Comparison of ENCODE assay signal across 14 cellular contexts in the genomic region with DNA sequence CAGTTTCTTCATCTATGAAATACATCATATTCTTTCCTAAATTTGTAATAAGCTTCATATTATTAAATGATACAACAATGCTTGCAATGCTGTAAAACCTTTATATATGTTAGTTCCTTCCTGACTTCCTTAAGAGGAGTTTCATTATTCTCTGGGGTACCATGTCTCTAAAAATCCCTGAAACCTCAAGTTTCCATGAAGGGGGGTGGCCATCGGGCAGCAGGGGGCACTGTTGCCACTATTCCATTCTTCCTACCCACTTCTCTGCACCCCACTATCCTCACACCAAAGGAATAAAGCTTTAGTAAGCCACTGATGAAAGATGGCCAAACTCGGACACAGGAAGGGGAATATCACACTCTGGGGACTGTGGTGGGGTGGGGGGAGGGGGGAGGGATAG. TPM values are rescaled to one million over a fixed set of nuclear protein-coding genes. Genes with fewer than 3 reads are reported as not detected.
DNase-seq lines count a peak whose midpoint lies in the region; ATAC-seq and TF ChIP-seq lines count a peak whose summit lies in the region.
"Had no signal": no experiment of that assay in that cellular context is flagged by ENCODE, and none has a peak within 500 bp of the region (broad histone marks: within the 10 kb centered on the region; RNA-seq: fewer than 3 reads in every experiment).

No MANE protein-coding gene starts in this region.

- H3K4ac ChIP-seq in mesendoderm (ENCODE audit: low read depth, low read length): peak overlapping the region; percentile 99

- H3K4me2 ChIP-seq in mesendoderm (ENCODE audit: low read length): no peak overlapping the region

- no peaks in the 10 kb centered on the region for H3K27me3 ChIP-seq in HUES6 (ENCODE audit: control insufficient read depth, insufficient read depth, low read length)
- no peaks in the 10 kb centered on the region for H3K27me3 ChIP-seq in mesendoderm (ENCODE audit: insufficient read depth, low read length, poor library complexity)
- H3K27me3 ChIP-seq in esophagus squamous epithelium: peaks cover 0 to 38% (median 0%) of the 10 kb centered on the region in 4 donors

- no peak overlapping the region for H3K23ac ChIP-seq in mesendoderm (ENCODE audit: low read length)

- H2BK5ac ChIP-seq in mesendoderm (ENCODE audit: low read length): peak overlapping the region; percentile 100

- H3K79me2 ChIP-seq in mesendoderm (ENCODE audit: control insufficient read depth, insufficient read depth, low read length): no peaks in the 10 kb centered on the region

- H2AK5ac ChIP-seq in mesendoderm (ENCODE audit: low read length): no peak overlapping the region

- POLR2A ChIA-PET in activated CD8-positive, alpha-beta T cell treated with anti-CD3 and anti-CD28 coated beads, Interleukin-2, amount 10 ng/mL, durations not matched to agents 7 days and 5 days (lab: Charles Lee): no interaction called here

- no peak overlapping the region for H3K27ac Mint-ChIP-seq in activated CD8-positive, alpha-beta T cell treated with anti-CD3 and anti-CD28 coated beads, Interleukin-2, amount 10 ng/mL, durations not matched to agents 7 days and 5 days
- H3K27ac Mint-ChIP-seq: activated naive CD8-positive, alpha-beta T cell treated with anti-CD3 and anti-CD28 coated beads, Interleukin-2, amount 10 ng/mL, durations not matched to agents 7 days and 5 days; memory B cell; stimulated activated memory B cell treated with anti-CD40 and anti-IgM and Interleukin-4, amounts not matched to agents 10 μg/mL and 1 μg/mL and 100 μg/mL, for 72 hours had no signal

- H2BK15ac ChIP-seq in mesendoderm (replicated peaks; ENCODE audit: low read depth): no peak overlapping the region

- H3K56ac ChIP-seq in mesendoderm (ENCODE audit: low read length): peak overlapping the region; percentile 84

- no peak overlapping the region for H4K5ac ChIP-seq in mesendoderm (ENCODE audit: low read length)

- H3K36me3 Mint-ChIP-seq in activated CD8-positive, alpha-beta T cell treated with anti-CD3 and anti-CD28 coated beads, Interleukin-2, amount 10 ng/mL, durations not matched to agents 7 days and 5 days (ENCODE audit: low read depth): no peaks in the 10 kb centered on the region
- H3K36me3 Mint-ChIP-seq: activated naive CD8-positive, alpha-beta T cell treated with anti-CD3 and anti-CD28 coated beads, Interleukin-2, amount 10 ng/mL, durations not matched to agents 7 days and 5 days; memory B cell; stimulated activated memory B cell treated with anti-CD40 and anti-IgM and Interleukin-4, amounts not matched to agents 10 μg/mL and 1 μg/mL and 100 μg/mL, for 72 hours had no signal

- no peaks in the 10 kb centered on the region for H3K9me3 Mint-ChIP-seq in activated CD8-positive, alpha-beta T cell treated with anti-CD3 and anti-CD28 coated beads, Interleukin-2, amount 10 ng/mL, durations not matched to agents 7 days and 5 days (ENCODE audit: insufficient read depth)
- H3K9me3 Mint-ChIP-seq: activated naive CD8-positive, alpha-beta T cell treated with anti-CD3 and anti-CD28 coated beads, Interleukin-2, amount 10 ng/mL, durations not matched to agents 7 days and 5 days; memory B cell; stimulated activated memory B cell treated with anti-CD40 and anti-IgM and Interleukin-4, amounts not matched to agents 10 μg/mL and 1 μg/mL and 100 μg/mL, for 72 hours had no signal

- no CpG with 5 or more reads among the region's 2 CpGs for WGBS in mesendoderm (ENCODE audit: extremely low coverage, insufficient coverage, low lambda C conversion rate)
- 13 to 18% methylated on average over 1 to 2 of the region's 2 CpGs for WGBS in esophagus squamous epithelium, 2 donors

- H3K4me1 ChIP-seq in HUES6 (ENCODE audit: control insufficient read depth, insufficient read depth, low read length) (peaks cover 46% of the 10 kb centered on the region), mesendoderm (ENCODE audit: control insufficient read depth, low read depth, low read length) (peaks cover 16% of the 10 kb centered on the region), esophagus squamous epithelium (no peaks in the 10 kb centered on the region)

- TF ChIP-seq CTCF in esophagus squamous epithelium (IDR thresholded peaks at IDR 0.05): peak in 1 of 6 experiments; percentile 25

- no peak for TF ChIP-seq POLR2A in esophagus squamous epithelium (IDR thresholded peaks at IDR 0.05)

- H3K9me3 ChIP-seq in HUES6 (ENCODE audit: control insufficient read depth, insufficient read depth, low read depth, low read length) (peaks cover 6% of the 10 kb centered on the region; the same call in 1 of the 2 replicates), esophagus squamous epithelium (no peaks in the 10 kb centered on the region)
- H3K9me3 ChIP-seq: HAP-1 had no signal

- no peaks in the 10 kb centered on the region for H3K36me3 ChIP-seq in HUES6 (ENCODE audit: control insufficient read depth, insufficient read depth, low read length)
- no peaks in the 10 kb centered on the region for H3K36me3 ChIP-seq in mesendoderm (ENCODE audit: control insufficient read depth, insufficient read depth, low read length)
- H3K36me3 ChIP-seq in esophagus squamous epithelium: no peaks in the 10 kb centered on the region
- H3K36me3 ChIP-seq: HAP-1 had no signal

- H3K4me3 Mint-ChIP-seq in activated CD8-positive, alpha-beta T cell treated with anti-CD3 and anti-CD28 coated beads, Interleukin-2, amount 10 ng/mL, durations not matched to agents 7 days and 5 days: no peak overlapping the region
- H3K4me3 Mint-ChIP-seq: activated naive CD8-positive, alpha-beta T cell treated with anti-CD3 and anti-CD28 coated beads, Interleukin-2, amount 10 ng/mL, durations not matched to agents 7 days and 5 days; memory B cell; stimulated activated memory B cell treated with anti-CD40 and anti-IgM and Interleukin-4, amounts not matched to agents 10 μg/mL and 1 μg/mL and 100 μg/mL, for 72 hours had no signal

- H2BK120ac ChIP-seq in mesendoderm (ENCODE audit: low read depth, low read length): peak overlapping the region; percentile 97

- H3K18ac ChIP-seq in mesendoderm (ENCODE audit: low read length): peak overlapping the region; percentile 100

- no peak for ATAC-seq in activated CD8-positive, alpha-beta T cell treated with anti-CD3 and anti-CD28 coated beads, Interleukin-2, amount 10 ng/mL, durations not matched to agents 7 days and 5 days
- ATAC-seq: stimulated activated memory B cell treated with anti-CD40 and anti-IgM and Interleukin-4, amounts not matched to agents 10 μg/mL and 1 μg/mL and 100 μg/mL, for 72 hours had no signal

- no peaks in the 10 kb centered on the region for H3K79me1 ChIP-seq in mesendoderm (ENCODE audit: low read length)

- H3K27me3 Mint-ChIP-seq in activated CD8-positive, alpha-beta T cell treated with anti-CD3 and anti-CD28 coated beads, Interleukin-2, amount 10 ng/mL, durations not matched to agents 7 days and 5 days (ENCODE audit: low read depth): peaks cover 20% of the 10 kb centered on the region

- H4K8ac ChIP-seq in mesendoderm (ENCODE audit: low read depth, low read length): no peak overlapping the region

- no peak overlapping the region; the same call in 1 of the 2 replicates for H3K4me3 ChIP-seq in HUES6 (ENCODE audit: low read depth, low read length)
- no peak overlapping the region for H3K4me3 ChIP-seq in mesendoderm (ENCODE audit: low read length)
- no peak overlapping the region for H3K4me3 ChIP-seq in esophagus squamous epithelium
- H3K4me3 ChIP-seq: HAP-1 had no signal

- CTCF ChIA-PET in activated CD8-positive, alpha-beta T cell treated with anti-CD3 and anti-CD28 coated beads, Interleukin-2, amount 10 ng/mL, durations not matched to agents 7 days and 5 days (lab: Charles Lee): interaction anchor here (0.7 to 2.0 kb wide), 10 partner anchors 8 to 125 kb away, joined by 3 to 9 read pairs (median 4); a partner anchor contains a TSS

- peak; percentile 42 for DNase-seq in NCI-H1694 treated with DMSO at 0.1 percent for 48 hours (lab: John Stamatoyannopoulos, UW)
- no peak for DNase-seq in NCI-H1694 (lab: John Stamatoyannopoulos, UW)
- DNase-seq in activated CD8-positive, alpha-beta T cell treated with anti-CD3 and anti-CD28 coated beads, Interleukin-2, amount 10 ng/mL, durations not matched to agents 7 days and 5 days: peak; percentile 36
- DNase-seq in mesendoderm: peak; percentile 44
- DNase-seq in hepatic stellate cell (ENCODE audit: low spot score): no peak
- DNase-seq in SHP77 treated with DMSO at 0.1 percent for 48 hours (lab: John Stamatoyannopoulos, UW): no peak
- DNase-seq in esophagus squamous epithelium (lab: John Stamatoyannopoulos, UW): no peak
- DNase-seq: activated CD4-positive, alpha-beta T cell treated with anti-CD3 and anti-CD28 coated beads for 1 hour; activated naive CD8-positive, alpha-beta T cell treated with anti-CD3 and anti-CD28 coated beads, Interleukin-2, amount 10 ng/mL, durations not matched to agents 7 days and 5 days; small intestine had no signal

- intact Hi-C loops in esophagus squamous epithelium (cut with DNase I): no loop called here

- H3K4me1 Mint-ChIP-seq in activated CD8-positive, alpha-beta T cell treated with anti-CD3 and anti-CD28 coated beads, Interleukin-2, amount 10 ng/mL, durations not matched to agents 7 days and 5 days (ENCODE audit: low read depth): no peaks in the 10 kb centered on the region
- H3K4me1 Mint-ChIP-seq: activated naive CD8-positive, alpha-beta T cell treated with anti-CD3 and anti-CD28 coated beads, Interleukin-2, amount 10 ng/mL, durations not matched to agents 7 days and 5 days; memory B cell; stimulated activated memory B cell treated with anti-CD40 and anti-IgM and Interleukin-4, amounts not matched to agents 10 μg/mL and 1 μg/mL and 100 μg/mL, for 72 hours had no signal

- H3K27ac ChIP-seq in HUES6 (ENCODE audit: low read depth, low read length) (peak overlapping the region; percentile 87), mesendoderm (ENCODE audit: low read depth, low read length) (peak overlapping the region; percentile 89), esophagus squamous epithelium (no peak overlapping the region)

- H3K9ac ChIP-seq in HUES6 (ENCODE audit: low read length) (peak overlapping the region; percentile 88), mesendoderm (ENCODE audit: low read length) (peak overlapping the region; percentile 84)

RNA-seq across cellular contexts. Expression of a gene that starts 9.0 kb away (rescaled TPM):
- not detected for total RNA-seq in activated CD8-positive, alpha-beta T cell treated with anti-CD3 and anti-CD28 coated beads, Interleukin-2, amount 10 ng/mL, durations not matched to agents 7 days and 5 days
- polyA plus RNA-seq in mesendoderm (2013, experiment 1 of 2): 0.60 TPM
- polyA plus RNA-seq in mesendoderm (2013, experiment 2 of 2): 0.53 TPM
- not detected for total RNA-seq in esophagus squamous epithelium
- total RNA-seq: activated naive CD8-positive, alpha-beta T cell treated with anti-CD3 and anti-CD28 coated beads, Interleukin-2, amount 10 ng/mL, durations not matched to agents 7 days and 5 days had no signal
- polyA plus RNA-seq: small intestine had no signal

Comparison
In these comparisons a context has a peak if more than half of its experiments do, and no peak if none do; other contexts are left out.
1. DNase-seq: peak in NCI-H1694 treated with DMSO at 0.1 percent for 48 hours (single experiment), activated CD8-positive, alpha-beta T cell treated with anti-CD3 and anti-CD28 coated beads, Interleukin-2, amount 10 ng/mL, durations not matched to agents 7 days and 5 days (single experiment) and mesendoderm (single experiment); none in NCI-H1694 (single experiment), hepatic stellate cell (single experiment), SHP77 treated with DMSO at 0.1 percent for 48 hours (single experiment) and esophagus squamous epithelium (single experiment).
2. H3K27ac ChIP-seq: peak in HUES6 (single experiment) and mesendoderm (single experiment); none in esophagus squamous epithelium (0 of 4).